ENCODE assay signal across 1 cellular context in genomic region chr3:4780545-4780957, GRCh38.
TF ChIP-seq lines count a peak whose summit lies in the region.

No MANE protein-coding gene starts in this region.

TF ChIP-seq in HepG2, 621 proteins besides CTCF, POLR2A, EP300 and RAD21 (continued from another document):
- TF ChIP-seq GFI1 (CRISPR knock-in tag; IDR thresholded peaks at IDR 0.05; ENCODE audit: borderline replicate concordance): no peak
- TF ChIP-seq SMC3 (IDR thresholded peaks at IDR 0.05; ENCODE audit: low read length): 0 out of 2 replicates have a peak, but pooled peaks have one; percentile 6
- no peak for TF ChIP-seq KDM1A (CRISPR knock-in tag; IDR thresholded peaks at IDR 0.05)
- peak; percentile 49; the same call in 1 of the 2 replicates for TF ChIP-seq ZNF430 (CRISPR knock-in tag; IDR thresholded peaks at IDR 0.05)
- TF ChIP-seq MIXL1 (CRISPR knock-in tag; IDR thresholded peaks at IDR 0.05): 0 out of 2 replicates have a peak, but pooled peaks have one; percentile 46
- no peak for TF ChIP-seq ONECUT2 (CRISPR knock-in tag; IDR thresholded peaks at IDR 0.05)
- TF ChIP-seq TEAD3 (CRISPR knock-in tag; optimal IDR thresholded peaks at IDR 0.05; ENCODE audit: borderline replicate concordance): peak; percentile 24
- TF ChIP-seq ARID5B (CRISPR knock-in tag; IDR thresholded peaks at IDR 0.05): peak; percentile 85
- TF ChIP-seq HMG20A (CRISPR knock-in tag; IDR thresholded peaks at IDR 0.05; ENCODE audit: borderline replicate concordance): peak; percentile 46; the same call in 1 of the 2 replicates
- TF ChIP-seq HNF4G (IDR thresholded peaks at IDR 0.05; ENCODE audit: borderline replicate concordance, low read depth, low read length): peak; percentile 63
- TF ChIP-seq HNF4G (CRISPR knock-in tag; IDR thresholded peaks at IDR 0.05; ENCODE audit: borderline replicate concordance, low read depth): no peak
- TF ChIP-seq SOX6 (IDR thresholded peaks at IDR 0.05): no peak
- TF ChIP-seq SOX6 (CRISPR knock-in tag; IDR thresholded peaks at IDR 0.05): peak; percentile 73
- TF ChIP-seq ELF3 (CRISPR knock-in tag; IDR thresholded peaks at IDR 0.05): peak; percentile 28; the same call in 1 of the 2 replicates
- peak; percentile 48 for TF ChIP-seq SAP130 (CRISPR knock-in tag; IDR thresholded peaks at IDR 0.05; ENCODE audit: low read depth)
- peak; percentile 90; the same call in 1 of the 2 replicates for TF ChIP-seq TEF (CRISPR knock-in tag; IDR thresholded peaks at IDR 0.05)
- TF ChIP-seq CREM (IDR thresholded peaks at IDR 0.05): peak; percentile 34; the same call in 1 of the 2 replicates
- no peak for TF ChIP-seq CREM (CRISPR knock-in tag; IDR thresholded peaks at IDR 0.05)
- no peak for TF ChIP-seq CBFB (CRISPR knock-in tag; IDR thresholded peaks at IDR 0.05)
- TF ChIP-seq NFIC (IDR thresholded peaks at IDR 0.05; ENCODE audit: low read length): peak; percentile 56; the same call in 1 of the 2 replicates
- peak; percentile 75; the same call in 1 of the 2 replicates for TF ChIP-seq RXRA (CRISPR knock-in tag; IDR thresholded peaks at IDR 0.05)
- peak; percentile 62; the same call in 1 of the 2 replicates for TF ChIP-seq FOXK1 (CRISPR knock-in tag; IDR thresholded peaks at IDR 0.05; ENCODE audit: borderline replicate concordance, low read depth)
- TF ChIP-seq MYC (CRISPR knock-in tag; IDR thresholded peaks at IDR 0.05; ENCODE audit: borderline replicate concordance): no peak
- TF ChIP-seq ZEB1 (IDR thresholded peaks at IDR 0.05; ENCODE audit: insufficient replicate concordance, low read depth): no peak
- TF ChIP-seq, protein P1, sequence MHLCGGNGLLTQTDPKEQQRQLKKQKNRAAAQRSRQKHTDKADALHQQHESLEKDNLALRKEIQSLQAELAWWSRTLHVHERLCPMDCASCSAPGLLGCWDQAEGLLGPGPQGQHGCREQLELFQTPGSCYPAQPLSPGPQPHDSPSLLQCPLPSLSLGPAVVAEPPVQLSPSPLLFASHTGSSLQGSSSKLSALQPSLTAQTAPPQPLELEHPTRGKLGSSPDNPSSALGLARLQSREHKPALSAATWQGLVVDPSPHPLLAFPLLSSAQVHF (CRISPR knock-in tag; IDR thresholded peaks at IDR 0.05): no peak
- no peak for TF ChIP-seq LCORL (IDR thresholded peaks at IDR 0.05)
- peak; percentile 81 for TF ChIP-seq LCORL (CRISPR knock-in tag; IDR thresholded peaks at IDR 0.05)
- 0 out of 2 replicates have a peak, but pooled peaks have one; percentile 43 for TF ChIP-seq SMYD3 (CRISPR knock-in tag; IDR thresholded peaks at IDR 0.05)
- TF ChIP-seq RCOR2 (CRISPR knock-in tag; IDR thresholded peaks at IDR 0.05): 0 out of 2 replicates have a peak, but pooled peaks have one; percentile 31
- no peak for TF ChIP-seq ZBTB38 (CRISPR knock-in tag; IDR thresholded peaks at IDR 0.05)
- no peak for TF ChIP-seq ZNF766 (CRISPR knock-in tag; IDR thresholded peaks at IDR 0.05; ENCODE audit: borderline replicate concordance)
- TF ChIP-seq HNF4A (CRISPR knock-in tag; IDR thresholded peaks at IDR 0.05): peak; percentile 80
- TF ChIP-seq STAG1 (CRISPR knock-in tag; IDR thresholded peaks at IDR 0.05): peak; percentile 15; the same call in 1 of the 2 replicates
- TF ChIP-seq, protein P2, sequence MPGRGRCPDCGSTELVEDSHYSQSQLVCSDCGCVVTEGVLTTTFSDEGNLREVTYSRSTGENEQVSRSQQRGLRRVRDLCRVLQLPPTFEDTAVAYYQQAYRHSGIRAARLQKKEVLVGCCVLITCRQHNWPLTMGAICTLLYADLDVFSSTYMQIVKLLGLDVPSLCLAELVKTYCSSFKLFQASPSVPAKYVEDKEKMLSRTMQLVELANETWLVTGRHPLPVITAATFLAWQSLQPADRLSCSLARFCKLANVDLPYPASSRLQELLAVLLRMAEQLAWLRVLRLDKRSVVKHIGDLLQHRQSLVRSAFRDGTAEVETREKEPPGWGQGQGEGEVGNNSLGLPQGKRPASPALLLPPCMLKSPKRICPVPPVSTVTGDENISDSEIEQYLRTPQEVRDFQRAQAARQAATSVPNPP (CRISPR knock-in tag; IDR thresholded peaks at IDR 0.05): 0 out of 2 replicates have a peak, but pooled peaks have one; percentile 24
- TF ChIP-seq NR2F2 (IDR thresholded peaks at IDR 0.05; ENCODE audit: borderline replicate concordance, low read depth): peak; percentile 72
- TF ChIP-seq MAFG (CRISPR knock-in tag; IDR thresholded peaks at IDR 0.05): no peak
- peak; percentile 84 for TF ChIP-seq BCL6 (CRISPR knock-in tag; IDR thresholded peaks at IDR 0.05)
- TF ChIP-seq TARDBP (CRISPR knock-in tag; IDR thresholded peaks at IDR 0.05): peak; percentile 30; the same call in 1 of the 2 replicates
- no peak for TF ChIP-seq CREB1 (IDR thresholded peaks at IDR 0.05)
- peak; percentile 23; the same call in 1 of the 2 replicates for TF ChIP-seq CREB1 (CRISPR knock-in tag; IDR thresholded peaks at IDR 0.05)
- TF ChIP-seq ZBTB8A (CRISPR knock-in tag; IDR thresholded peaks at IDR 0.05; ENCODE audit: borderline replicate concordance, low read depth): no peak
- TF ChIP-seq MED1 (CRISPR knock-in tag; IDR thresholded peaks at IDR 0.05): peak; percentile 77
- TF ChIP-seq HOXA3 (CRISPR knock-in tag; IDR thresholded peaks at IDR 0.05): peak; percentile 40; the same call in 1 of the 2 replicates
- no peak; the same call in 1 of the 2 replicates for TF ChIP-seq ZBTB7B (CRISPR knock-in tag; IDR thresholded peaks at IDR 0.05)
